ENCODE assay signal across 8 cellular contexts in genomic region chr14:49865431-49865859, GRCh38.
DNase-seq lines count a peak whose midpoint lies in the region; ATAC-seq and TF ChIP-seq lines count a peak whose summit lies in the region.

No MANE protein-coding gene starts in this region.

- peak; percentile 63 for TF ChIP-seq CTCF in coronary artery (IDR thresholded peaks at IDR 0.05)

- peak overlapping the region in 1 of 2 donors; percentile 19 for H3K27ac ChIP-seq in coronary artery

- H3K4me3 ChIP-seq in coronary artery = no peak overlapping the region

- ATAC-seq in memory B cell (ENCODE audit: low read depth) = no peak

- peaks cover 27% of the 10 kb centered on the region for H3K4me1 Mint-ChIP-seq in memory B cell

- H3K9me3 Mint-ChIP-seq in memory B cell = no peaks in the 10 kb centered on the region

- no peak overlapping the region for H3K4me3 Mint-ChIP-seq in memory B cell

- no peaks in the 10 kb centered on the region for H3K36me3 Mint-ChIP-seq in memory B cell

- H3K27ac Mint-ChIP-seq in memory B cell = no peak overlapping the region

- no peaks in the 10 kb centered on the region for H3K27me3 Mint-ChIP-seq in memory B cell

- peak; percentile 54 to 76 for DNase-seq in NCI-H524 (lab: John Stamatoyannopoulos, UW)
- no peak for DNase-seq in NCI-H524 treated with DMSO at 0.1 percent for 48 hours (lab: John Stamatoyannopoulos, UW)
- peak; percentile 75 for DNase-seq in NCI-H2196 (lab: John Stamatoyannopoulos, UW; ENCODE audit: unreplicated experiment)
- DNase-seq in activated CD4-positive, alpha-beta T cell treated with anti-CD3 and anti-CD28 coated beads for 4 hours = peak; percentile 72 to 83
- no peak for DNase-seq in coronary artery (ENCODE audit: low spot score)
- DNase-seq in memory B cell (ENCODE audit: low spot score in 2 of 2) = peak; percentile 75 to 83
- DNase-seq in stimulated activated CD8-positive, alpha-beta memory T cell treated with anti-CD3 and anti-CD28 coated beads, Interleukin-2, amount 100 ng/mL, for 1 hour (ENCODE audit: low read depth in 2 of 2) = peak; percentile 62 to 66
- DNase-seq in NCI-H128 (lab: John Stamatoyannopoulos, UW; ENCODE audit: unreplicated experiment) = no peak

Comparison
In these comparisons a context has a peak if more than half of its experiments do, and no peak if none do; other contexts are left out.
1. DNase-seq: peak in NCI-H524 (2 of 2), NCI-H2196 (single experiment), activated CD4-positive, alpha-beta T cell treated with anti-CD3 and anti-CD28 coated beads for 4 hours (2 of 2), memory B cell (2 of 2) and stimulated activated CD8-positive, alpha-beta memory T cell treated with anti-CD3 and anti-CD28 coated beads, Interleukin-2, amount 100 ng/mL, for 1 hour (2 of 2); none in NCI-H524 treated with DMSO at 0.1 percent for 48 hours (single experiment), coronary artery (single experiment) and NCI-H128 (single experiment).